ENCODE assay signal across 9 cellular contexts in genomic region chr1:170670751-170671628, GRCh38. TPM values are rescaled to one million over a fixed set of nuclear protein-coding genes. Genes with fewer than 3 reads are reported as not detected.
DNase-seq lines count a peak whose midpoint lies in the region; ATAC-seq and TF ChIP-seq lines count a peak whose summit lies in the region.
"Had no signal": no experiment of that assay in that cellular context is flagged by ENCODE, and none has a peak within 500 bp of the region (broad histone marks: within the 10 kb centered on the region; RNA-seq: fewer than 3 reads in every experiment).

No MANE protein-coding gene starts in this region.

- POLR2A ChIA-PET in activated CD8-positive, alpha-beta T cell treated with anti-CD3 and anti-CD28 coated beads for 36 hours (lab: Charles Lee): no interaction called here

- H3K27ac ChIP-seq in right cardiac atrium (ENCODE audit: low read length): no peak overlapping the region

- peak overlapping the region; percentile 16 for H3K4me3 ChIP-seq in right cardiac atrium (ENCODE audit: low read length)

- CTCF ChIA-PET in activated CD8-positive, alpha-beta T cell treated with anti-CD3 and anti-CD28 coated beads for 36 hours (lab: Charles Lee): interaction anchor here (0.7 kb wide), 1 partner anchor 14 kb away, joined by 3 read pairs; no protein-coding TSS in a partner anchor

- H3K27me3 ChIP-seq in right cardiac atrium (ENCODE audit: control insufficient read depth, insufficient read depth): no peaks in the 10 kb centered on the region

- 23% methylated on average over 29 of the region's 29 CpGs for WGBS in right cardiac atrium

- no peaks in the 10 kb centered on the region for H3K36me3 Mint-ChIP-seq in activated CD8-positive, alpha-beta T cell treated with anti-CD3 and anti-CD28 coated beads for 36 hours (ENCODE audit: low read depth)
- H3K36me3 Mint-ChIP-seq: T-cell had no signal

- intact Hi-C loops in activated CD8-positive, alpha-beta T cell treated with anti-CD3 and anti-CD28 coated beads for 36 hours (cut with micrococcal nuclease): no loop called here
- intact Hi-C loops in right cardiac atrium (cut with DNase I): loop anchor here in 3 of 4 donors (5.0 to 10.0 kb wide), 3 partner anchors 64 to 214 kb away; no protein-coding TSS in a partner anchor

- peak; percentile 77 for TF ChIP-seq CTCF in GM13977 (IDR thresholded peaks at IDR 0.05; ENCODE audit: extremely low read depth, insufficient read depth, missing control alignments)
- peak; percentile 54 for TF ChIP-seq CTCF in activated CD8-positive, alpha-beta T cell treated with anti-CD3 and anti-CD28 coated beads for 36 hours (IDR thresholded peaks at IDR 0.05)

- peaks cover 2% of the 10 kb centered on the region for H3K9me3 Mint-ChIP-seq in activated CD8-positive, alpha-beta T cell treated with anti-CD3 and anti-CD28 coated beads for 36 hours
- H3K9me3 Mint-ChIP-seq: T-cell had no signal

- no peaks in the 10 kb centered on the region for H3K9me3 ChIP-seq in right cardiac atrium (ENCODE audit: control insufficient read depth, low read length)

- no peak overlapping the region for H3K27ac Mint-ChIP-seq in activated CD8-positive, alpha-beta T cell treated with anti-CD3 and anti-CD28 coated beads for 36 hours
- H3K27ac Mint-ChIP-seq: T-cell had no signal

- DNase-seq in GM13977 (ENCODE audit: low spot score): no peak
- peak; percentile 58 for DNase-seq in activated CD8-positive, alpha-beta T cell treated with anti-CD3 and anti-CD28 coated beads for 36 hours
- DNase-seq in right cardiac atrium: peak; percentile 63 to 85 (median 84)
- DNase-seq in stimulated activated CD4-positive, alpha-beta T cell treated with anti-CD3 and anti-CD28 coated beads, Interleukin-2, amount 100 ng/mL, for 24 hours: peak; percentile 33 to 62
- DNase-seq in NOMO-1 treated with DMSO at 0.1 percent for 48 hours (lab: John Stamatoyannopoulos, UW; ENCODE audit: unreplicated experiment): no peak

- H3K27me3 Mint-ChIP-seq in activated CD8-positive, alpha-beta T cell treated with anti-CD3 and anti-CD28 coated beads for 36 hours: peaks cover 66% of the 10 kb centered on the region

- H3K4me3 Mint-ChIP-seq in activated CD8-positive, alpha-beta T cell treated with anti-CD3 and anti-CD28 coated beads for 36 hours: no peak overlapping the region
- H3K4me3 Mint-ChIP-seq: T-cell had no signal

- H3K4me1 ChIP-seq in right cardiac atrium (ENCODE audit: control insufficient read depth, insufficient read depth, low read length): no peaks in the 10 kb centered on the region

- in situ Hi-C loops in GM13977 (cut with MboI; ENCODE audit: low pct_unique_long_range_greater_than_20kb, low sequenced_read_pairs, unreplicated experiment): no loop called here

- peaks cover 15% of the 10 kb centered on the region for H3K4me1 Mint-ChIP-seq in activated CD8-positive, alpha-beta T cell treated with anti-CD3 and anti-CD28 coated beads for 36 hours (ENCODE audit: low read depth)

- ATAC-seq in activated CD8-positive, alpha-beta T cell treated with anti-CD3 and anti-CD28 coated beads for 36 hours: no peak
- peak; percentile 63 to 64 for ATAC-seq in right cardiac atrium
- no peak for ATAC-seq in HG03139 (IDR thresholded peaks at IDR 0.05; ENCODE audit: unreplicated experiment)
- ATAC-seq in HG02981 (IDR thresholded peaks at IDR 0.05; ENCODE audit: unreplicated experiment): no peak
- no peak for ATAC-seq in GM18517 (IDR thresholded peaks at IDR 0.05; ENCODE audit: unreplicated experiment)
- ATAC-seq: T-cell had no signal

RNA-seq across cellular contexts. Expression of gene PRRX1, which starts 7.1 kb away (rescaled TPM):
- total RNA-seq in activated CD8-positive, alpha-beta T cell treated with anti-CD3 and anti-CD28 coated beads for 36 hours: not detected
- 10 to 100 TPM; 60.3 to 72.8 (median 65.5) TPM for total RNA-seq in right cardiac atrium
- 39.9 TPM for polyA plus RNA-seq in right cardiac atrium

Comparison
In these comparisons a context has a peak if more than half of its experiments do, and no peak if none do; other contexts are left out.
1. DNase-seq: peak in activated CD8-positive, alpha-beta T cell treated with anti-CD3 and anti-CD28 coated beads for 36 hours (single experiment), right cardiac atrium (3 of 3) and stimulated activated CD4-positive, alpha-beta T cell treated with anti-CD3 and anti-CD28 coated beads, Interleukin-2, amount 100 ng/mL, for 24 hours (2 of 2); none in GM13977 (single experiment) and NOMO-1 treated with DMSO at 0.1 percent for 48 hours (single experiment).
2. ATAC-seq: peak in right cardiac atrium (2 of 2); none in activated CD8-positive, alpha-beta T cell treated with anti-CD3 and anti-CD28 coated beads for 36 hours (single experiment), HG03139 (single experiment), HG02981 (single experiment) and GM18517 (single experiment).
3. RNA of gene PRRX1, which starts 7.1 kb away (total RNA-seq): 60.3 to 72.8 TPM in right cardiac atrium; not detected in activated CD8-positive, alpha-beta T cell treated with anti-CD3 and anti-CD28 coated beads for 36 hours; every median in the first group is over 10 times any median in the second.